Comparison of ENCODE assay signal across 1 cellular context in genomic region chr19:3457531-3458228, GRCh38.
TF ChIP-seq lines count a peak whose summit lies in the region.

No MANE protein-coding gene starts in this region.

TF ChIP-seq in endothelial cell of umbilical vein, 7 proteins besides CTCF, POLR2A, EP300 and RAD21:
- TF ChIP-seq EZH2 (IDR thresholded peaks at IDR 0.05; ENCODE audit: borderline replicate concordance, low read depth, low read length, severe bottlenecking), result no peak
- no peak for TF ChIP-seq MAX (IDR thresholded peaks at IDR 0.05; ENCODE audit: insufficient read depth, insufficient read length)
- TF ChIP-seq MYC (IDR thresholded peaks at IDR 0.05; ENCODE audit: low read depth, low read length), result no peak
- no peak for TF ChIP-seq FOS (IDR thresholded peaks at IDR 0.05; ENCODE audit: borderline replicate concordance, insufficient read depth, low read length)
- no peak for TF ChIP-seq POLR2AphosphoS5 (IDR thresholded peaks at IDR 0.05; ENCODE audit: insufficient read depth, low read depth, low read length)
- no peak for TF ChIP-seq GATA2 (IDR thresholded peaks at IDR 0.05; ENCODE audit: insufficient read depth, insufficient read length, low read depth, low read length)
- TF ChIP-seq JUN (IDR thresholded peaks at IDR 0.05; ENCODE audit: borderline replicate concordance, insufficient read depth, insufficient read length, low read depth), result no peak
